ENCODE assay signal across 25 cellular contexts in the genomic region with DNA sequence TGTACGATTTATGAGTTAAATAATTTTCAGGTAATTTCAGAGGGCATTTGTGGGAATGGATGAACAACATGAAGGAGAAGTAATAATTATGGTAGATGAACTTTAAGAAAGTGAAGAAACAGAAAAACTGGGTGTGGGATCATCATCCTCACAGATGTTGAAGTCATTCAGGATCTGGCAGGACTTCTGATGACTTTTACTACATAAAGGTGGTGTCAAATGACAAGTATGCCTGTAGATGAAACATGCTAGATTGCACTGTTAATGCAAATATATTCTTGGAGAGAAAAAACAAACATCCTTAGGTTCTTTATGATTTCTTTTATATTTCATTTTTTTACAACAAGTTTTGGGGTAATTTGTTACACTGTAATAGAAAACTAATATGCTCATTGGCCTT.
"Had no signal": no experiment of that assay in that cellular context is flagged by ENCODE, and none has a peak within 500 bp of the region (broad histone marks: within the 10 kb centered on the region; RNA-seq: fewer than 3 reads in every experiment).

No MANE protein-coding gene starts in this region.

- H3K27me3 ChIP-seq: pancreas, suprapubic skin, tibial artery, upper lobe of right lung had no signal

- H3K4me1 ChIP-seq: lower lobe of right lung, pancreas, prostate gland, suprapubic skin, tibial artery, upper lobe of right lung had no signal

- H3K27ac ChIP-seq: lower lobe of right lung, pancreas, prostate gland, skin epidermis, suprapubic skin, thoracic aorta, tibial artery, upper lobe of right lung had no signal

- H3K36me3 ChIP-seq: lower lobe of right lung, pancreas, prostate gland, suprapubic skin, thoracic aorta, tibial artery, upper lobe of right lung had no signal

- H3K4me3 ChIP-seq: lower lobe of right lung, pancreas, prostate gland, skin epidermis, suprapubic skin, thoracic aorta, tibial artery, upper lobe of right lung had no signal

- H3K9me3 ChIP-seq: lower lobe of right lung, pancreas, prostate gland, suprapubic skin, thoracic aorta, tibial artery, upper lobe of right lung had no signal

- DNase-seq: hippocampal formation; kidney glomerular epithelial cell; left cardiac atrium; left ventricle myocardium superior; lower lobe of right lung; mammary epithelial cell; mesenchymal stem cell; naive thymus-derived CD8-positive, alpha-beta T cell; nucleus accumbens; pancreas; posterior cingulate gyrus; retina; right cardiac atrium; stimulated activated CD4-positive, alpha-beta T cell treated with anti-CD3 and anti-CD28 coated beads, Interleukin-12 subunit alpha, Interleukin-12 subunit beta, amount 100 ng/mL, for 4 hours; stimulated activated CD4-positive, alpha-beta T cell treated with anti-CD3 and anti-CD28 coated beads, Interleukin-15, amount 100 ng/mL, for 24 hours; stimulated activated CD4-positive, alpha-beta T cell treated with anti-CD3 and anti-CD28 coated beads, Interleukin-2, amount 100 ng/mL, for 24 hours; stimulated activated CD4-positive, alpha-beta T cell treated with anti-CD3 and anti-CD28 coated beads, Interleukin-4, amount 100 ng/mL, for 1 hour; stimulated activated naive B cell treated with anti-CD40 and anti-IgM and Interleukin-4, amounts not matched to agents 10 μg/mL and 1 μg/mL and 100 μg/mL, for 72 hours; tibial artery; trophoblast cell; upper lobe of right lung had no signal
